Comparison of ENCODE assay signal across 12 cellular contexts in the genomic region with DNA sequence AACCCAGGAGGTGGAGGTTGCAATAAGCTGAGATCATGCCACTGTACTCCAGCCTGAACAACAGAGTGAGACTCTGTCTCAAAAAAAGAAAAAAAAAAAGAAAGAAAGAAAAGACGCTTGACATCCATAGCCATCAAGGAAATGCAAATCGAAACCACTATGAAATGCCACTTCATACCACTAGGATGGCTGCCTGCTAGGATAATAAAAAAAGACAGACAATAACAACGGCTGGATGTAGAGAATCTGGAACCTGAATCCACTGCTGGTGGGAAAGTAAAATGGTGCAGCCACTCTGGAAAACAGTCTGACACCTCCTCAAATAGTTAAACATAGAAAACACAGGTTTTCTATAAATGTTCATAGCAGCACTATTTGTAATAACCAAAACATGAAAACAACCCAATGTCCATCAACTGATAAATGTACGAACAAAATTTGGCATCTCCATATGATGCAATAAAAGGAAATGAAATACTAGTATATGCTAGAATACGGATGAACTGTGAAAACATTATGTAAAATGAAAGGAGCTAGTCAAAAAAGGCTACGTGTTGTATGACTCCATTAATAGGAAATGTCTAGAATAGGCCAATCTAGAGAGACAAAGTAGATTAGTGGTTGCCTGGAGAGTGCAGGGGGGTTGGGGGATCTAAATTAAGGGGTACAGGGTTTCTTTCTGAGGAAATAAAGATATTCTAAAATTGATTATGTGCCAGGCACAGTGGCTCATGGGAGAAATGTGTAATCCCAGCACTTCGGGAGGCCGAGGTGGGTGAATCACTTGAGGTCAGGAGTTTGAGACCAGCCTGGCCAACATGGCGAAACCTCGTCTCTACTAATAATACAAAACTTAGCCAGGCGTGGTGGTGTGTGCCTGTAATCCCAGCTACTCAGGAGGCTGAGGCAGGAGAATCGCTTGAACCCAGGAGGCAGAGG. TPM values are rescaled to one million over a fixed set of nuclear protein-coding genes. Genes with fewer than 3 reads are reported as not detected.
A peak's percentile ranks its signal among the peaks of the same experiment; 100 is the strongest.
DNase-seq lines count a peak whose midpoint lies in the region; ATAC-seq, FAIRE-seq and TF ChIP-seq lines count a peak whose summit lies in the region.
"Had no signal": no experiment of that assay in that cellular context is flagged by ENCODE, and none has a peak within 500 bp of the region (broad histone marks: within the 10 kb centered on the region; RNA-seq: fewer than 3 reads in every experiment).

No MANE protein-coding gene starts in this region.

- peaks cover 79% of the 10 kb centered on the region for H3K79me2 ChIP-seq in astrocyte (ENCODE audit: insufficient read depth, low read length)

- ATAC-seq in GM18907 (IDR thresholded peaks at IDR 0.05; ENCODE audit: unreplicated experiment) = no peak
- ATAC-seq: activated CD4-positive, CD25-positive, alpha-beta regulatory T cell treated with anti-CD3 and anti-CD28 coated beads, Interleukin-2, amount 50 U/mL, for 24 hours had no signal

- no peak overlapping the region for H3K4me3 ChIP-seq in astrocyte (ENCODE audit: insufficient read depth, low read depth, low read length)
- H3K4me3 ChIP-seq in mesenchymal stem cell (ENCODE audit: insufficient read depth in 1 of 2, low read depth in 1 of 2, low read length in 2 of 2) = no peak overlapping the region

- no peak overlapping the region for H3K18ac ChIP-seq in mesenchymal stem cell (ENCODE audit: low read depth in 1 of 2, low read length in 2 of 2)

- H3K27me3 Mint-ChIP-seq in astrocyte (ENCODE audit: low read depth, unreplicated experiment) = no peaks in the 10 kb centered on the region

- H3K27ac Mint-ChIP-seq in astrocyte (ENCODE audit: unreplicated experiment) = peak overlapping the region; percentile 41

- TF ChIP-seq CTCF in astrocyte (IDR thresholded peaks at IDR 0.05; ENCODE audit: insufficient read depth, low read depth, low read length) = peak; percentile 14

- H3K36me3 ChIP-seq in astrocyte (ENCODE audit: insufficient read depth, low read length) (peaks cover 7% of the 10 kb centered on the region), mesenchymal stem cell (ENCODE audit: control insufficient read depth in 1 of 2, insufficient read depth in 2 of 2, low read depth in 1 of 2, low read length in 2 of 2) (peaks cover 21 to 55% of the 10 kb centered on the region in 2 experiments)

- H3K9me3 ChIP-seq in astrocyte (ENCODE audit: insufficient read depth, low read depth, low read length) = no peaks in the 10 kb centered on the region
- no peaks in the 10 kb centered on the region for H3K9me3 ChIP-seq in mesenchymal stem cell (ENCODE audit: control insufficient read depth, low read length)

- peaks cover 18% of the 10 kb centered on the region for H3K79me1 ChIP-seq in mesenchymal stem cell (replicated peaks; ENCODE audit: low read length, poor library complexity, severe bottlenecking)

- no peak for FAIRE-seq in astrocyte (lab: Jason Lieb, UNC)

- no peak overlapping the region for H2BK15ac ChIP-seq in mesenchymal stem cell (ENCODE audit: low read depth, poor library complexity, severe bottlenecking)

- H3K4me1 Mint-ChIP-seq in astrocyte (ENCODE audit: low read depth, unreplicated experiment) = peaks cover 25% of the 10 kb centered on the region

- no peak overlapping the region for H2BK12ac ChIP-seq in mesenchymal stem cell (ENCODE audit: low read length in 2 of 2)

- no peak overlapping the region for H3K14ac ChIP-seq in mesenchymal stem cell (ENCODE audit: low read length in 2 of 2)

- peak; percentile 44 for DNase-seq in stimulated activated CD4-positive, alpha-beta T cell treated with anti-CD3 and anti-CD28 coated beads, Interleukin-1b, Interleukin-23, amount 100 ng/mL, for 48 hours
- DNase-seq in stimulated activated CD4-positive, alpha-beta T cell treated with anti-CD3 and anti-CD28 coated beads, Interleukin-4, amount 100 ng/mL, for 4 hours = no peak
- DNase-seq in astrocyte (ENCODE audit: low read depth) (no peak), mesenchymal stem cell (peak; percentile 9), nucleus accumbens (lab: John Stamatoyannopoulos, UW) (no peak), superior temporal gyrus (ENCODE audit: extremely low spot score) (no peak)
- no peak for DNase-seq in activated effector memory CD4-positive, alpha-beta T cell treated with anti-CD3 and anti-CD28 coated beads, Interleukin-2, amount 50 U/mL, for 16 hours
- DNase-seq: immature natural killer cell; NCI-H524; stimulated activated CD4-positive, alpha-beta T cell treated with anti-CD3 and anti-CD28 coated beads, Interleukin-4, amount 100 ng/mL, for 1 hour had no signal

- WGBS in mesenchymal stem cell = 92% methylated on average over 9 of the region's 12 CpGs

- peak overlapping the region; percentile 86 for H3K27ac ChIP-seq in astrocyte (ENCODE audit: low read depth, low read length)
- no peak overlapping the region for H3K27ac ChIP-seq in mesenchymal stem cell (ENCODE audit: low read length, poor library complexity, severe bottlenecking)

- no peak overlapping the region for H3K4ac ChIP-seq in mesenchymal stem cell (ENCODE audit: low read depth in 1 of 2, low read length in 2 of 2)

- no peak overlapping the region for H3K23ac ChIP-seq in mesenchymal stem cell (ENCODE audit: low read length in 2 of 2)

- H4K20me1 ChIP-seq in astrocyte (ENCODE audit: insufficient read depth, low read length) = peaks cover 34% of the 10 kb centered on the region

- H2BK5ac ChIP-seq in mesenchymal stem cell (ENCODE audit: low read depth, low read length, poor library complexity, severe bottlenecking) = no peak overlapping the region

- no peak overlapping the region for H4K91ac ChIP-seq in mesenchymal stem cell (ENCODE audit: low read length)

- H3K9ac ChIP-seq in astrocyte (ENCODE audit: low read length) (no peak overlapping the region), mesenchymal stem cell (ENCODE audit: low read length) (no peak overlapping the region)

- H3K4me1 ChIP-seq in astrocyte (ENCODE audit: insufficient read depth, low read length) (peaks cover 22% of the 10 kb centered on the region), mesenchymal stem cell (ENCODE audit: control insufficient read depth, insufficient read depth, low read depth, low read length) (peaks cover 18% of the 10 kb centered on the region)

- H4K8ac ChIP-seq in mesenchymal stem cell (ENCODE audit: low read length) = no peak overlapping the region

- no peaks in the 10 kb centered on the region for H3K9me3 Mint-ChIP-seq in astrocyte (ENCODE audit: unreplicated experiment)
- H3K9me3 Mint-ChIP-seq: immature natural killer cell had no signal

- no peak overlapping the region for H2BK120ac ChIP-seq in mesenchymal stem cell (ENCODE audit: low read depth, low read length)

- H2AK5ac ChIP-seq in mesenchymal stem cell (ENCODE audit: low read length, severe bottlenecking) = no peak overlapping the region

- H3K27me3 ChIP-seq in astrocyte (ENCODE audit: insufficient read depth, low read length) (no peaks in the 10 kb centered on the region), mesenchymal stem cell (ENCODE audit: control insufficient read depth in 1 of 2, insufficient read depth in 1 of 2, low read length in 2 of 2) (no peaks in the 10 kb centered on the region)

- H2AFZ ChIP-seq in astrocyte (ENCODE audit: low read depth, low read length) (no peak overlapping the region), mesenchymal stem cell (ENCODE audit: low read depth, low read length) (no peak overlapping the region)

- peaks cover 16% of the 10 kb centered on the region for H3K36me3 Mint-ChIP-seq in astrocyte (ENCODE audit: low read depth, unreplicated experiment)

- no peak overlapping the region for H3K4me3 Mint-ChIP-seq in astrocyte (ENCODE audit: unreplicated experiment)

- H3K4me2 ChIP-seq in astrocyte (ENCODE audit: low read length) (peak overlapping the region; percentile 71), mesenchymal stem cell (ENCODE audit: low read length, poor library complexity, severe bottlenecking) (no peak overlapping the region)

RNA-seq across cellular contexts. Expression of gene WSB2, which starts 9.7 kb away (rescaled TPM):
- total RNA-seq in astrocyte = 98.7 and 113 TPM in 2 replicates
- polyA plus RNA-seq in mesenchymal stem cell (2013, experiment 1 of 2) = 81.2 TPM
- polyA plus RNA-seq in mesenchymal stem cell (2013, experiment 2 of 2) = 81.9 TPM

RNA-seq across cellular contexts. Expression of gene RFC5, which starts 34.7 kb away (rescaled TPM):
- total RNA-seq in astrocyte = 4.6 and 5.8 TPM in 2 replicates
- 7.6 TPM for polyA plus RNA-seq in mesenchymal stem cell (2013, experiment 1 of 2)
- 7.8 TPM for polyA plus RNA-seq in mesenchymal stem cell (2013, experiment 2 of 2)

RNA-seq across cellular contexts. Expression of gene VSIG10, which starts 52.6 kb away (rescaled TPM):
- total RNA-seq in astrocyte = 9.8 and 12.0 TPM in 2 replicates
- 7.0 TPM for polyA plus RNA-seq in mesenchymal stem cell (2013, experiment 1 of 2)
- 6.9 TPM for polyA plus RNA-seq in mesenchymal stem cell (2013, experiment 2 of 2)

Comparison
In these comparisons a context has a peak if more than half of its experiments do, and no peak if none do; other contexts are left out.
1. DNase-seq: peak in stimulated activated CD4-positive, alpha-beta T cell treated with anti-CD3 and anti-CD28 coated beads, Interleukin-1b, Interleukin-23, amount 100 ng/mL, for 48 hours (single experiment) and mesenchymal stem cell (single experiment); none in stimulated activated CD4-positive, alpha-beta T cell treated with anti-CD3 and anti-CD28 coated beads, Interleukin-4, amount 100 ng/mL, for 4 hours (0 of 2), astrocyte (single experiment), activated effector memory CD4-positive, alpha-beta T cell treated with anti-CD3 and anti-CD28 coated beads, Interleukin-2, amount 50 U/mL, for 16 hours (single experiment), nucleus accumbens (0 of 56) and superior temporal gyrus (single experiment).